12 cellular contexts compared by ENCODE assay signal in the genomic region with DNA sequence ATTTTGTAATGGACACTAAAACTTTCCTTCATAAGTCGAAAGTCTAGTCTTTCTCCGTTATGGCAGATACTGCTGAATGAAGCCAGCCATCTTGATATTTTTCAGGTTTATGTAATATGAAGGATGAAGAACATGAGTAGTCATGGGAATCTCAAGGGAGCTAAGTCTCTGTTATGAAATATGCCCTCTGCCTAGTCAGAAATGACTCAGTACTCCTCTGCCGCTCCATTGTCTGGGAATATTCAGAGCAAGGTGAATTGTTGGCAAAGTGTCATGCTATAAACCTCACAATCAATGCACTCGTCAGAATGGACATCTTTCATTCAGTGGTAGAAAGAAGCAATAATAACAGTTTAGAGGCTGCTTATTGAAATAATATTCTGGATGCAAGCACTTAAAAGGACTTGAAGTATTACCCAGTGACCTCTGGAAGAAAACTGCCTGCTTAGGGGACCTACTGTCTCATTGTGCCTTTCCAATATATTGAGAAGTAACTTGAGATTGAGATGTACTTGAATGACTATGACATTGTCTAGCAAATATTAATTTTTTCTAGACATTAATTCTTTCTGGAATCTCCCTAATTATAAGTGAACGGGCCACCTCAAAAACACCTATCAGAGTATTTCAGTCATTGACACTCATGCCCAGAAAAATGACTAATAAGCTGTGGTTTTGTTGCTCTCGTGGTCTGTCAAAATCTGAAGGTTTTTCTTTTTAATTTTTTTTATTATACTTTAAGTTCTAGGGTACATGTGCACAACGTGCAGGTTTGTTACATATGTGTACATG.
"Had no signal": no experiment of that assay in that cellular context is flagged by ENCODE, and none has a peak within 500 bp of the region (broad histone marks: within the 10 kb centered on the region; RNA-seq: fewer than 3 reads in every experiment).

No MANE protein-coding gene starts in this region.

- H3K4me3 ChIP-seq: gastrocnemius medialis, suprapubic skin, upper lobe of left lung had no signal

- DNase-seq: activated CD4-positive, alpha-beta memory T cell treated with anti-CD3 and anti-CD28 coated beads for 36 hours; activated gamma-delta T cell; activated naive CD8-positive, alpha-beta T cell treated with anti-CD3 and anti-CD28 coated beads for 36 hours; activated T-cell treated with anti-CD3 and anti-CD28 coated beads, Interleukin-2, amount 50 U/mL, for 4 hours; anterior cingulate cortex; gastrocnemius medialis; stimulated activated CD4-positive, alpha-beta T cell treated with anti-CD3 and anti-CD28 coated beads, Interleukin-2, amount 100 ng/mL, for 48 hours; stimulated activated naive CD4-positive, alpha-beta T cell treated with Interleukin-2 at 50 U/mL for 16 hours; T-helper 9 cell; upper lobe of left lung had no signal

- H3K27ac Mint-ChIP-seq: activated CD4-positive, alpha-beta memory T cell treated with anti-CD3 and anti-CD28 coated beads for 36 hours; activated naive CD8-positive, alpha-beta T cell treated with anti-CD3 and anti-CD28 coated beads for 36 hours had no signal

- H3K4me3 Mint-ChIP-seq: activated CD4-positive, alpha-beta memory T cell treated with anti-CD3 and anti-CD28 coated beads for 36 hours; activated naive CD8-positive, alpha-beta T cell treated with anti-CD3 and anti-CD28 coated beads for 36 hours; activated T-cell treated with anti-CD3 and anti-CD28 coated beads, Interleukin-2, amount 50 U/mL, for 4 hours; neural crest cell had no signal

- H3K4me1 ChIP-seq: gastrocnemius medialis, suprapubic skin, upper lobe of left lung had no signal

- H3K36me3 Mint-ChIP-seq: activated CD4-positive, alpha-beta memory T cell treated with anti-CD3 and anti-CD28 coated beads for 36 hours; activated naive CD8-positive, alpha-beta T cell treated with anti-CD3 and anti-CD28 coated beads for 36 hours had no signal

- H3K27me3 Mint-ChIP-seq: activated CD4-positive, alpha-beta memory T cell treated with anti-CD3 and anti-CD28 coated beads for 36 hours; activated naive CD8-positive, alpha-beta T cell treated with anti-CD3 and anti-CD28 coated beads for 36 hours had no signal

- H3K27me3 ChIP-seq: gastrocnemius medialis, suprapubic skin, upper lobe of left lung had no signal

- H3K36me3 ChIP-seq: gastrocnemius medialis, suprapubic skin, upper lobe of left lung had no signal

- ATAC-seq: activated T-cell treated with anti-CD3 and anti-CD28 coated beads, Interleukin-2, amount 50 U/mL, for 4 hours; gastrocnemius medialis had no signal

- H3K9me3 Mint-ChIP-seq: activated T-cell treated with anti-CD3 and anti-CD28 coated beads, Interleukin-2, amount 50 U/mL, for 4 hours had no signal

- H3K4me1 Mint-ChIP-seq: activated naive CD8-positive, alpha-beta T cell treated with anti-CD3 and anti-CD28 coated beads for 36 hours; neural crest cell had no signal

- H3K27ac ChIP-seq: gastrocnemius medialis, suprapubic skin, upper lobe of left lung had no signal

- H3K9me3 ChIP-seq: gastrocnemius medialis, suprapubic skin, upper lobe of left lung had no signal
